9 cellular contexts compared by ENCODE assay signal in the genomic region with DNA sequence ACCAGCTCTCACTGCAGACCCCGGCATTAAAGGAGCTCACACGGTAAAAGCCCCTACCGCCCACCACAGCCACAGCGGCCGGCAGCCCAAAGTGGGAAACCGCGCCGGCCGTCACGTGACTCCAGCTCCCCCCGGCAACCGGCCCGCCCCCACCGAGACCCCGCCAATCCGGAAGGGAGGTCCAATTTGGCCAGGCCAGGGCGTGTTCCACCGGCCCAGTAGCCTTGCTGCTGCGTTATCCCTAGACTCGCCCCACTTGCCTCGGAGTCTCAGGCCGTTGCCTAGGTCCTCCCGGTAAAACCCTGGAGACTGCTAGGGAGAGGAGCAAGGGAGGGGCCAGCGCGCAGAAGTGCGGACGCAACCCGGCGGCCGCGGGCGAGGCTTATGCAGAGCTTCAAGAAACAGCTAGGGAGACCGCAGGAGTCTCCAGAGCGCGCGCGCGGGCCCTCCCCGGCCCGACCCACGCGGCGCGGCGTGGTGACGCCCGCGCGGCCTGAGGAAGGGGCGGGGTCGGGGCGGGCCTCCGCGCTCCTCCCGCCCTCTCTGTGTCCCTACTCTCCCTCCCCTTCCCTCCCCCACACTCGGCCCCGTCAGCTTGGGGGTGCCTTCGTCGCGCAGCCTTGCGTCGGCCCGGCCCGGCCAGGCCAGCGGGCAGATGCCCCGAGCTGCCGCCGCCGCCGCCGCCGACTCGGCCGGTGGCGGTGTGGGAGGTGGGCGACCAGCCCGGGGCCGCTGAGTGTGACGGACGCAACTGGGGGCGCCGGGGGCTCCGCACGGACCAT. TPM values are rescaled to one million over a fixed set of nuclear protein-coding genes. Genes with fewer than 3 reads are reported as not detected.
DNase-seq lines count a peak whose midpoint lies in the region; ATAC-seq, FAIRE-seq and TF ChIP-seq lines count a peak whose summit lies in the region.
"Had no signal": no experiment of that assay in that cellular context is flagged by ENCODE, and none has a peak within 500 bp of the region (broad histone marks: within the 10 kb centered on the region; RNA-seq: fewer than 3 reads in every experiment).

A gene with protein sequence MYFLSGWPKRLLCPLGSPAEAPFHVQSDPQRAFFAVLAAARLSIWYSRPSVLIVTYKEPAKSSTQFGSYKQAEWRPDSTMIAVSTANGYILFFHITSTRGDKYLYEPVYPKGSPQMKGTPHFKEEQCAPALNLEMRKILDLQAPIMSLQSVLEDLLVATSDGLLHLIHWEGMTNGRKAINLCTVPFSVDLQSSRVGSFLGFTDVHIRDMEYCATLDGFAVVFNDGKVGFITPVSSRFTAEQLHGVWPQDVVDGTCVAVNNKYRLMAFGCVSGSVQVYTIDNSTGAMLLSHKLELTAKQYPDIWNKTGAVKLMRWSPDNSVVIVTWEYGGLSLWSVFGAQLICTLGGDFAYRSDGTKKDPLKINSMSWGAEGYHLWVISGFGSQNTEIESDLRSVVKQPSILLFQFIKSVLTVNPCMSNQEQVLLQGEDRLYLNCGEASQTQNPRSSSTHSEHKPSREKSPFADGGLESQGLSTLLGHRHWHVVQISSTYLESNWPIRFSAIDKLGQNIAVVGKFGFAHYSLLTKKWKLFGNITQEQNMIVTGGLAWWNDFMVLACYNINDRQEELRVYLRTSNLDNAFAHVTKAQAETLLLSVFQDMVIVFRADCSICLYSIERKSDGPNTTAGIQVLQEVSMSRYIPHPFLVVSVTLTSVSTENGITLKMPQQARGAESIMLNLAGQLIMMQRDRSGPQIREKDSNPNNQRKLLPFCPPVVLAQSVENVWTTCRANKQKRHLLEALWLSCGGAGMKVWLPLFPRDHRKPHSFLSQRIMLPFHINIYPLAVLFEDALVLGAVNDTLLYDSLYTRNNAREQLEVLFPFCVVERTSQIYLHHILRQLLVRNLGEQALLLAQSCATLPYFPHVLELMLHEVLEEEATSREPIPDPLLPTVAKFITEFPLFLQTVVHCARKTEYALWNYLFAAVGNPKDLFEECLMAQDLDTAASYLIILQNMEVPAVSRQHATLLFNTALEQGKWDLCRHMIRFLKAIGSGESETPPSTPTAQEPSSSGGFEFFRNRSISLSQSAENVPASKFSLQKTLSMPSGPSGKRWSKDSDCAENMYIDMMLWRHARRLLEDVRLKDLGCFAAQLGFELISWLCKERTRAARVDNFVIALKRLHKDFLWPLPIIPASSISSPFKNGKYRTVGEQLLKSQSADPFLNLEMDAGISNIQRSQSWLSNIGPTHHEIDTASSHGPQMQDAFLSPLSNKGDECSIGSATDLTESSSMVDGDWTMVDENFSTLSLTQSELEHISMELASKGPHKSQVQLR (N-terminal part only) (plus strand): TSS at position 578 of the 782 bp plus-strand sequence. CDS start 203 bp downstream, at position 781.

- no peaks in the 10 kb centered on the region for H3K9me3 ChIP-seq in keratinocyte (ENCODE audit: control insufficient read depth, low read depth, low read length)

- FAIRE-seq in keratinocyte (lab: Jason Lieb, UNC), result no peak
- FAIRE-seq: colon had no signal

- peaks cover 35% of the 10 kb centered on the region for H3K4me1 ChIP-seq in keratinocyte (ENCODE audit: control insufficient read depth, extremely low read depth, insufficient read depth, low read length)

- peak within 1 kb of the TSS; percentile 85 for H3K27ac ChIP-seq in keratinocyte (ENCODE audit: control insufficient read depth, insufficient read depth, low read length)

- H4K20me1 ChIP-seq in keratinocyte (ENCODE audit: control insufficient read depth, extremely low read depth, insufficient read depth, low read length), result no peaks in the 10 kb centered on the region

- no peaks in the 10 kb centered on the region for H3K27me3 ChIP-seq in keratinocyte (ENCODE audit: control insufficient read depth, extremely low read depth, insufficient read depth, low read length)

- H3K4me3 ChIP-seq in AG10803 (ENCODE audit: low read length) (peak within 1 kb of the TSS; percentile 78), keratinocyte (ENCODE audit: control insufficient read depth in 2 of 3, extremely low read depth in 1 of 3, insufficient read depth in 2 of 3, low read depth in 1 of 3, low read length in 3 of 3) (peak within 1 kb of the TSS; percentile 85 to 92 (median 91))

- TF ChIP-seq CTCF in AG10803 (conservative IDR thresholded peaks at IDR 0.05; ENCODE audit: low read length), result no peak
- no peak for TF ChIP-seq CTCF in keratinocyte (optimal IDR thresholded peaks at IDR 0.05 in 1 of 3, IDR thresholded peaks at IDR 0.05 in 1 of 3, conservative IDR thresholded peaks at IDR 0.05 in 1 of 3; ENCODE audit: extremely low read depth in 1 of 3, insufficient read depth in 2 of 3, low read length in 3 of 3)

- peak within 1 kb of the TSS; percentile 79 for H3K9ac ChIP-seq in keratinocyte (ENCODE audit: control insufficient read depth, extremely low read depth, insufficient read depth, low read length)

- ATAC-seq in GM19023 (IDR thresholded peaks at IDR 0.05; ENCODE audit: unreplicated experiment) (peak; percentile 70), HG03280 (IDR thresholded peaks at IDR 0.05; ENCODE audit: unreplicated experiment) (peak; percentile 60)

- peak within 1 kb of the TSS; percentile 96 for H3K4me2 ChIP-seq in keratinocyte (ENCODE audit: control insufficient read depth, extremely low read depth, insufficient read depth, low read depth, low read length)

- peaks cover 67% of the 10 kb centered on the region for H3K79me2 ChIP-seq in keratinocyte (ENCODE audit: control insufficient read depth, insufficient read depth, low read length)

- peak within 1 kb of the TSS; percentile 93 for H2AFZ ChIP-seq in keratinocyte (ENCODE audit: control insufficient read depth, low read length)

- dilution Hi-C loops in keratinocyte (cut with MboI; ENCODE audit: extremely low pct_ligation_motif_present, low sequenced_read_pairs), result no loop called here

- DNase-seq in AG10803 (ENCODE audit: low read depth) (peak; percentile 93), NCI-H446 (lab: John Stamatoyannopoulos, UW) (peak; percentile 92 to 97), cerebellar nuclear complex (lab: John Stamatoyannopoulos, UW) (peak; percentile 46 to 79), keratinocyte (ENCODE audit: low read depth, low spot score) (no peak)
- DNase-seq in activated CD4-positive, alpha-beta T cell treated with anti-CD3 and anti-CD28 coated beads for 1 hour, result peak; percentile 79
- DNase-seq in stimulated activated CD4-positive, alpha-beta T cell treated with anti-CD3 and anti-CD28 coated beads, Interleukin-12 subunit alpha, Interleukin-12 subunit beta, amount 100 ng/mL, for 48 hours (ENCODE audit: low read depth in 2 of 3, low spot score in 1 of 3), result peak; percentile 81 to 86 (median 84)

- no peaks in the 10 kb centered on the region for H3K36me3 ChIP-seq in keratinocyte (ENCODE audit: control insufficient read depth in 2 of 2, extremely low read depth in 1 of 2, insufficient read depth in 2 of 2, low read length in 2 of 2)

- no peaks in the 10 kb centered on the region for H3K9me1 ChIP-seq in keratinocyte (ENCODE audit: control insufficient read depth, extremely low read depth, insufficient read depth, low read length)

RNA-seq across cellular contexts. Expression of the gene that starts here (rescaled TPM):
- 17.2 to 20.5 TPM (median 19.6 TPM) in 3 replicates for polyA plus RNA-seq in keratinocyte
- polyA plus RNA-seq in keratinocyte (2011; ENCODE audit: low read depth), result 7.2 TPM
- polyA plus RNA-seq in keratinocyte (2011; cell fraction: cytosol; rRNA removed), result 7.8 and 16.1 TPM in 2 replicates
- 33.6 and 39.6 TPM in 2 replicates for polyA plus RNA-seq in keratinocyte (2011; cell fraction: nucleus; rRNA removed)
- 8.9 and 11.0 TPM in 2 replicates for polyA plus RNA-seq in keratinocyte (2012; ENCODE audit: low replicate concordance)
- polyA minus RNA-seq in keratinocyte, result 22.7 to 62.7 TPM (median 42.9 TPM) in 3 replicates
- polyA minus RNA-seq in keratinocyte (2011; cell fraction: cytosol; rRNA and poly(A)+ RNA removed), result 13.0 TPM
- 46.8 and 96.8 TPM in 2 replicates for polyA minus RNA-seq in keratinocyte (2011; cell fraction: nucleus; rRNA and poly(A)+ RNA removed)
